Comparison of ENCODE assay signal across 8 cellular contexts in the genomic region with DNA sequence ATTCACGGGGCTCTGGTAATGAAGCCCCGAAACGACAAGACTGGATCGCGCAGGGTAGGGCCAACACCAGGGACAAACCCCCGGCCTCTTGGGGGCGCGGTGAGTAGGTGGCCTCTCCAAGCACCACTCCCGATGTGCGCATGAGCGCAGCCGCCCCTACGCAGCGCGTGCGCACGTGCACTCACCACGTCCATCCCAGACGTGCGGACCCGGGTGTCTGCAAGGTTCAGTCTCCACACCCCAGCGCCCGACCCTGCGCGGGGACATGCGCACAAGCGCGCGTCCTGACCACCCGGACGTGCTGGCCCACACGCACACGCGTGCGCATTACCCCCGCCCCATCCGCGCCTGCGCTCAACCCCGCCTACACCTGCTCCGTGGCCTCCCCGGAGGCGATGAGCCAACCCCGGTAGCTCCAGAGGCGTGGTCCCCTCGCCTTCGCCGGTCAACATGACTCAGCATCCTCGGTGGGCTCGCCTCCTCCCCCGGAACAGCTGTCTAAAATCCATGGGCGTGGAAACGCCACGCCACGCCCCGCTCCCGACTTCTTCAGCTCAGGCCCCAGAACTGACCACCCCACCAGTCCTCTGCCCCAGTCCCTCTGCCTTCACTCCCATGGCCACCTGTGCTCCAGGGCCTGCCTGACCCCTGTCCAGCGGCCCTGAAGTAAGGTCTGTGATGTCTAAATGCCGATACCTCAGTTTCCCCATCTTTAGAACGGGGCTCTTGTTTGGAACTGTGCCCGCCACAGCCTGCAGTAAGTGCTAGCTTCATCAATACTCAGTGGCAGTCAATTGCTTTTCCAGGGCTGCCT. TPM values are rescaled to one million over a fixed set of nuclear protein-coding genes. Genes with fewer than 3 reads are reported as not detected.
DNase-seq lines count a peak whose midpoint lies in the region; ATAC-seq, FAIRE-seq and TF ChIP-seq lines count a peak whose summit lies in the region.

No MANE protein-coding gene starts in this region.

- intact Hi-C loops in left ventricle myocardium superior (cut with micrococcal nuclease) = no loop called here
- intact Hi-C loops in psoas muscle (cut with DNase I) = no loop called here

- no peaks in the 10 kb centered on the region for H3K27me3 ChIP-seq in psoas muscle (ENCODE audit: insufficient read depth in 3 of 3, low read length in 2 of 3)

- H3K27ac ChIP-seq in psoas muscle = peak overlapping the region; percentile 92

- no peaks in the 10 kb centered on the region for H3K9me3 ChIP-seq in psoas muscle

- 4 to 5% (median 5%) methylated on average over 46 to 61 of the region's 61 CpGs for WGBS in psoas muscle, 3 donors

- DNase-seq in GM13977 (ENCODE audit: low spot score) (peak; percentile 99), NCI-H1436 treated with DMSO at 0.1 percent for 48 hours (lab: John Stamatoyannopoulos, UW) (peak; percentile 81), T follicular helper cell (ENCODE audit: low read depth) (peak; percentile 75), amniotic stem cell (lab: John Stamatoyannopoulos, UW) (peak; percentile 83), left ventricle myocardium superior (peak; percentile 98), psoas muscle (peak; percentile 97 to 98), urothelium cell line (ENCODE audit: low spot score) (peak; percentile 98)

- H3K4me1 ChIP-seq in psoas muscle = peaks cover 6% of the 10 kb centered on the region

- ATAC-seq in HG02870 (IDR thresholded peaks at IDR 0.05; ENCODE audit: unreplicated experiment) = peak; percentile 91
- ATAC-seq in left ventricle myocardium superior = peak; percentile 96
- ATAC-seq in psoas muscle = peak; percentile 92 to 96 (median 94)

- H3K4me3 ChIP-seq in psoas muscle = peak overlapping the region; percentile 60

- FAIRE-seq in urothelium cell line (lab: Jason Lieb, UNC) = peak; percentile 84

- in situ Hi-C loops in GM13977 (cut with MboI; ENCODE audit: low pct_unique_long_range_greater_than_20kb, low sequenced_read_pairs, unreplicated experiment) = no loop called here

- peaks cover 0 to 21% of the 10 kb centered on the region in 2 donors for H3K36me3 ChIP-seq in psoas muscle (ENCODE audit: insufficient read depth in 1 of 2, low read depth in 1 of 2)

- TF ChIP-seq CTCF in GM13977 (IDR thresholded peaks at IDR 0.05; ENCODE audit: extremely low read depth, insufficient read depth, missing control alignments) (peak; percentile 64), psoas muscle (IDR thresholded peaks at IDR 0.05) (peak; percentile 42)

RNA-seq across cellular contexts. Expression of a gene that starts 5.6 kb away (rescaled TPM):
- total RNA-seq in left ventricle myocardium superior = 553 TPM
- 100 to 1,000 TPM; 170 to 259 (median 255) TPM for total RNA-seq in psoas muscle
- 100 to 1,000 TPM; 111 to 166 (median 125) TPM for polyA plus RNA-seq in psoas muscle

RNA-seq across cellular contexts. Expression of a gene that starts 44.9 kb away (rescaled TPM):
- total RNA-seq in left ventricle myocardium superior (8.9 TPM), psoas muscle (10 to 100 TPM; 12.3 to 21.3 (median 18.6) TPM)
- 10 to 100 TPM; 13.9 to 30.2 (median 21.9) TPM for polyA plus RNA-seq in psoas muscle

Comparison
In these comparisons a context has a peak if more than half of its experiments do, and no peak if none do; other contexts are left out.
1. Peak in every context shown above with its lines: DNase-seq, ATAC-seq, H3K4me3 ChIP-seq and H3K27ac ChIP-seq.